Comparison of ENCODE assay signal across 1 cellular context in the genomic region with DNA sequence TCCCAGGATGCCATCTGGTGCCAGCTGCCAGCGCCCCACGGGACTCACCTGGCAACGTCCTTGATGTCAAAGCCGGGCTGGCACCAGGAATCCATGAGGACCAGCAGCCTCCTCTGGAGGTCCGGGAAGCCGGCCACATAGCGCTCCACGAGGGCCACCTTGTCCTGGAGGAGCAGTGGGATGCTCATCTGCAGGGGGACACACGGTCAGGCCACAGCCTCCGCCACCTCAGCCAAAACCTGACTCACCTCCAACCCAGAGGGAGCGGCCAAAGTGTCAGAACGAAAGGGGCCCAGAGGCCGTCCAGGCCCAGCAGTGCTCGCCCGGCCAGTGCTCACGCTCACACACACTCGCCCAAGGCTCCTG.
TF ChIP-seq lines count a peak whose summit lies in the region.

No MANE protein-coding gene starts in this region.

TF ChIP-seq in H1, 55 proteins besides CTCF, POLR2A, EP300 and RAD21 (continued from another document):
- TF ChIP-seq, protein P1, sequence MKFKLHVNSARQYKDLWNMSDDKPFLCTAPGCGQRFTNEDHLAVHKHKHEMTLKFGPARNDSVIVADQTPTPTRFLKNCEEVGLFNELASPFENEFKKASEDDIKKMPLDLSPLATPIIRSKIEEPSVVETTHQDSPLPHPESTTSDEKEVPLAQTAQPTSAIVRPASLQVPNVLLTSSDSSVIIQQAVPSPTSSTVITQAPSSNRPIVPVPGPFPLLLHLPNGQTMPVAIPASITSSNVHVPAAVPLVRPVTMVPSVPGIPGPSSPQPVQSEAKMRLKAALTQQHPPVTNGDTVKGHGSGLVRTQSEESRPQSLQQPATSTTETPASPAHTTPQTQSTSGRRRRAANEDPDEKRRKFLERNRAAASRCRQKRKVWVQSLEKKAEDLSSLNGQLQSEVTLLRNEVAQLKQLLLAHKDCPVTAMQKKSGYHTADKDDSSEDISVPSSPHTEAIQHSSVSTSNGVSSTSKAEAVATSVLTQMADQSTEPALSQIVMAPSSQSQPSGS (IDR thresholded peaks at IDR 0.05; ENCODE audit: low read length): no peak
- TF ChIP-seq POU5F1 (IDR thresholded peaks at IDR 0.05; ENCODE audit: low read depth, low read length): no peak
- no peak for TF ChIP-seq RXRA (IDR thresholded peaks at IDR 0.05; ENCODE audit: insufficient read depth, low read depth, low read length)
- TF ChIP-seq GABPA (IDR thresholded peaks at IDR 0.05; ENCODE audit: borderline replicate concordance, insufficient read depth, low read length): no peak
- no peak for TF ChIP-seq SP4 (IDR thresholded peaks at IDR 0.05; ENCODE audit: low read length)
- no peak for TF ChIP-seq SAP30 (IDR thresholded peaks at IDR 0.05; ENCODE audit: insufficient read depth, insufficient replicate concordance, low read length)
- no peak for TF ChIP-seq CREB1 (IDR thresholded peaks at IDR 0.05)
- no peak for TF ChIP-seq CHD2 (IDR thresholded peaks at IDR 0.05; ENCODE audit: low read length)
- no peak for TF ChIP-seq CEBPB (IDR thresholded peaks at IDR 0.05; ENCODE audit: low read depth, low read length)
- TF ChIP-seq BRCA1 (IDR thresholded peaks at IDR 0.05; ENCODE audit: low read depth, low read length): no peak
- TF ChIP-seq, protein P2, sequence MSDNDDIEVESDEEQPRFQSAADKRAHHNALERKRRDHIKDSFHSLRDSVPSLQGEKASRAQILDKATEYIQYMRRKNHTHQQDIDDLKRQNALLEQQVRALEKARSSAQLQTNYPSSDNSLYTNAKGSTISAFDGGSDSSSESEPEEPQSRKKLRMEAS (IDR thresholded peaks at IDR 0.05): no peak
- no peak for TF ChIP-seq BACH1 (IDR thresholded peaks at IDR 0.05; ENCODE audit: low read length)
- no peak for TF ChIP-seq BCL11A (IDR thresholded peaks at IDR 0.05; ENCODE audit: low read depth in 2 of 2, low read length in 2 of 2)
- TF ChIP-seq MAFK (IDR thresholded peaks at IDR 0.05; ENCODE audit: low read depth, low read length): no peak
- TF ChIP-seq CBX8 (IDR thresholded peaks at IDR 0.05; ENCODE audit: borderline replicate concordance, low read depth, low read length): no peak
